ENCODE assay signal across 9 cellular contexts in the genomic region with DNA sequence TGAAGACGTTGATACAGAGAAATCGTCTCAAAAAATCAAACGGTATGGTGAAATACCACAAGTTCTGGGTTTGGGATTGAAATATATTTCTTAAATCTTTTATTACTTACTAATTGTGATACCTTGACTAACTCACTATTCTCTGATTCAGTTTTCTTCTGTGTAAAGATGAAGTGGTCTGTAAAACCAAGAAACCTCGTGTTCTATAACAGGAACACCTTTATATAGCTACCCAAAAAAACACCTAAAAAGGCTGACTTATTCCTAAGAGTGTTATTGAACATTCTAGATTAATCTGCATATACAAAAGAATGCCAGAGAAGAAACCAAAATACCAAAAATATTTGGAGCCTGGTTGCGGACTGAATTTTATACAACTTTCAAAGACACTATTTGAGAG. TPM values are rescaled to one million over a fixed set of nuclear protein-coding genes. Genes with fewer than 3 reads are reported as not detected.
DNase-seq lines count a peak whose midpoint lies in the region; ATAC-seq and TF ChIP-seq lines count a peak whose summit lies in the region.
"Had no signal": no experiment of that assay in that cellular context is flagged by ENCODE, and none has a peak within 500 bp of the region (broad histone marks: within the 10 kb centered on the region; RNA-seq: fewer than 3 reads in every experiment).

No MANE protein-coding gene starts in this region.

- CTCF ChIA-PET in activated CD4-positive, alpha-beta T cell treated with anti-CD3 and anti-CD28 coated beads, Interleukin-2, amount 10 ng/mL, durations not matched to agents 7 days and 5 days (lab: Charles Lee) = no interaction called here
- CTCF ChIA-PET in activated B cell treated with CpG ODN at 0.5 μM for 24 hours (lab: Charles Lee) = no interaction called here

- no peaks in the 10 kb centered on the region for H3K4me1 ChIP-seq in testis

- H3K4me3 ChIP-seq in testis = peak overlapping the region; percentile 60 to 66

- intact Hi-C loops in activated B cell treated with CpG ODN at 0.5 μM for 24 hours (cut with micrococcal nuclease) (loop anchor here (5.0 to 10.0 kb wide), 3 partner anchors 1525 to 1878 kb away; a partner anchor contains a TSS), testis (cut with DNase I; ENCODE audit: low total_unique reads) (no loop called here)

- H3K9me3 ChIP-seq in testis = no peaks in the 10 kb centered on the region
- H3K9me3 ChIP-seq: colonic mucosa had no signal

- ATAC-seq in activated B cell treated with CpG ODN at 0.5 μM for 24 hours (ENCODE audit: low read depth) = no peak
- no peak for ATAC-seq in HG03280 (IDR thresholded peaks at IDR 0.05; ENCODE audit: unreplicated experiment)

- peak overlapping the region; percentile 98 for H3K27ac Mint-ChIP-seq in activated CD4-positive, alpha-beta T cell treated with anti-CD3 and anti-CD28 coated beads, Interleukin-2, amount 10 ng/mL, durations not matched to agents 7 days and 5 days
- peak overlapping the region; percentile 92 for H3K27ac Mint-ChIP-seq in activated B cell treated with CpG ODN at 0.5 μM for 24 hours
- H3K27ac Mint-ChIP-seq in immature natural killer cell = peak overlapping the region; percentile 89 to 97 (median 93)

- no peaks in the 10 kb centered on the region for H3K36me3 ChIP-seq in testis (ENCODE audit: low read depth, missing control alignments)
- H3K36me3 ChIP-seq: colonic mucosa had no signal

- peaks cover 9% of the 10 kb centered on the region for H3K36me3 Mint-ChIP-seq in activated CD4-positive, alpha-beta T cell treated with anti-CD3 and anti-CD28 coated beads, Interleukin-2, amount 10 ng/mL, durations not matched to agents 7 days and 5 days (ENCODE audit: low read depth)
- peaks cover 24% of the 10 kb centered on the region for H3K36me3 Mint-ChIP-seq in activated B cell treated with CpG ODN at 0.5 μM for 24 hours (ENCODE audit: low read depth)
- H3K36me3 Mint-ChIP-seq in immature natural killer cell = peaks cover 0 to 13% (median 8%) of the 10 kb centered on the region in 3 donors

- TF ChIP-seq POLR2A in testis (IDR thresholded peaks at IDR 0.05) = no peak

- no peak for DNase-seq in activated CD4-positive, alpha-beta T cell treated with anti-CD3 and anti-CD28 coated beads, Interleukin-2, amount 10 ng/mL, durations not matched to agents 7 days and 5 days
- DNase-seq in activated CD4-positive, alpha-beta T cell treated with anti-CD3 and anti-CD28 coated beads for 48 hours = no peak
- DNase-seq in activated B cell treated with CpG ODN at 0.5 μM for 24 hours (no peak), immature natural killer cell (no peak), testis (no peak), NCI-H524 (lab: John Stamatoyannopoulos, UW) (no peak), NCI-H1694 treated with DMSO at 0.1 percent for 48 hours (lab: John Stamatoyannopoulos, UW) (no peak)

- 61% methylated on average over 5 of the region's 5 CpGs for WGBS in testis, 2 donors

- H3K4me1 Mint-ChIP-seq in activated CD4-positive, alpha-beta T cell treated with anti-CD3 and anti-CD28 coated beads, Interleukin-2, amount 10 ng/mL, durations not matched to agents 7 days and 5 days = peaks cover 27% of the 10 kb centered on the region
- peaks cover 27% of the 10 kb centered on the region for H3K4me1 Mint-ChIP-seq in activated B cell treated with CpG ODN at 0.5 μM for 24 hours
- H3K4me1 Mint-ChIP-seq in immature natural killer cell = peaks cover 23 to 24% of the 10 kb centered on the region in 2 donors

- H3K27me3 Mint-ChIP-seq in activated CD4-positive, alpha-beta T cell treated with anti-CD3 and anti-CD28 coated beads, Interleukin-2, amount 10 ng/mL, durations not matched to agents 7 days and 5 days = peaks cover 1% of the 10 kb centered on the region
- H3K27me3 Mint-ChIP-seq in activated B cell treated with CpG ODN at 0.5 μM for 24 hours (no peaks in the 10 kb centered on the region), immature natural killer cell (ENCODE audit: low read depth in 3 of 3) (peaks cover 8 to 11% (median 10%) of the 10 kb centered on the region in 3 donors)

- no peaks in the 10 kb centered on the region for H3K27me3 ChIP-seq in testis
- H3K27me3 ChIP-seq: colonic mucosa had no signal

- POLR2A ChIA-PET in activated CD4-positive, alpha-beta T cell treated with anti-CD3 and anti-CD28 coated beads, Interleukin-2, amount 10 ng/mL, durations not matched to agents 7 days and 5 days (lab: Charles Lee) = no interaction called here
- POLR2A ChIA-PET in activated B cell treated with CpG ODN at 0.5 μM for 24 hours (lab: Charles Lee) = interaction anchor here (2.8 kb wide), 1 partner anchor 536 kb away, joined by 12 read pairs; a partner anchor contains a TSS

- no peak for TF ChIP-seq CTCF in activated B cell treated with CpG ODN at 0.5 μM for 24 hours (IDR thresholded peaks at IDR 0.05)
- no peak for TF ChIP-seq CTCF in testis (IDR thresholded peaks at IDR 0.05)

- peak overlapping the region; percentile 97 for H3K4me3 Mint-ChIP-seq in activated CD4-positive, alpha-beta T cell treated with anti-CD3 and anti-CD28 coated beads, Interleukin-2, amount 10 ng/mL, durations not matched to agents 7 days and 5 days
- H3K4me3 Mint-ChIP-seq in activated B cell treated with CpG ODN at 0.5 μM for 24 hours (peak overlapping the region; percentile 87), immature natural killer cell (peak overlapping the region; percentile 88 to 99 (median 95))

- no peaks in the 10 kb centered on the region for H3K9me3 Mint-ChIP-seq in activated CD4-positive, alpha-beta T cell treated with anti-CD3 and anti-CD28 coated beads, Interleukin-2, amount 10 ng/mL, durations not matched to agents 7 days and 5 days
- H3K9me3 Mint-ChIP-seq in activated B cell treated with CpG ODN at 0.5 μM for 24 hours (no peaks in the 10 kb centered on the region), immature natural killer cell (no peaks in the 10 kb centered on the region)

- peak overlapping the region in 1 of 2 donors; percentile 68 for H3K27ac ChIP-seq in testis

RNA-seq across cellular contexts. Expression of a gene that starts 0.7 kb away (rescaled TPM):
- total RNA-seq in activated CD4-positive, alpha-beta T cell treated with anti-CD3 and anti-CD28 coated beads, Interleukin-2, amount 10 ng/mL, durations not matched to agents 7 days and 5 days = 1 to 10 TPM; 1.3 to 1.5 TPM
- 1.00 and 1.5 TPM in 2 replicates for total RNA-seq in activated B cell treated with CpG ODN at 0.5 μM for 24 hours
- 1 to 10 TPM; 1.0 to 2.0 (median 1.2) TPM for polyA plus RNA-seq in immature natural killer cell
- total RNA-seq in testis = 10 to 100 TPM; 12.6 to 23.1 TPM
- polyA plus RNA-seq in testis (ENCODE audit: insufficient read depth, low read depth, low replicate concordance) = 36.2 TPM

RNA-seq across cellular contexts. Expression of a gene that starts 0.8 kb away (rescaled TPM):
- 10 to 100 TPM in 1 of 2 experiments, 1 to 10 TPM in 1; 8.3 to 11.1 TPM for total RNA-seq in activated CD4-positive, alpha-beta T cell treated with anti-CD3 and anti-CD28 coated beads, Interleukin-2, amount 10 ng/mL, durations not matched to agents 7 days and 5 days
- 10.1 and 12.0 TPM in 2 replicates for total RNA-seq in activated B cell treated with CpG ODN at 0.5 μM for 24 hours
- 1 to 10 TPM; 2.9 to 8.2 (median 6.5) TPM for polyA plus RNA-seq in immature natural killer cell
- 10 to 100 TPM; 17.9 to 19.8 TPM for total RNA-seq in testis
- polyA plus RNA-seq in testis (ENCODE audit: insufficient read depth, low read depth, low replicate concordance) = 12.1 TPM

RNA-seq across cellular contexts. Expression of a gene that starts 37.9 kb away (rescaled TPM):
- under 1 TPM in 1 of 2 experiments, not detected in 1; 0.40 TPM for total RNA-seq in activated CD4-positive, alpha-beta T cell treated with anti-CD3 and anti-CD28 coated beads, Interleukin-2, amount 10 ng/mL, durations not matched to agents 7 days and 5 days
- total RNA-seq in activated B cell treated with CpG ODN at 0.5 μM for 24 hours (not detected in 2 replicates), testis (1 to 10 TPM; 6.4 to 6.5 TPM)
- polyA plus RNA-seq in immature natural killer cell (not detected), testis (ENCODE audit: insufficient read depth, low read depth, low replicate concordance) (6.8 TPM)
